Comparison of ENCODE assay signal across 26 cellular contexts in genomic region chr11:123601136-123601535, GRCh38. TPM values are rescaled to one million over a fixed set of nuclear protein-coding genes. Genes with fewer than 3 reads are reported as not detected.
DNase-seq lines count a peak whose midpoint lies in the region; ATAC-seq, FAIRE-seq and TF ChIP-seq lines count a peak whose summit lies in the region.
"Had no signal": no experiment of that assay in that cellular context is flagged by ENCODE, and none has a peak within 500 bp of the region (broad histone marks: within the 10 kb centered on the region; RNA-seq: fewer than 3 reads in every experiment).

No MANE protein-coding gene starts in this region.

- H3K4me3 Mint-ChIP-seq in activated T-helper 1 cell treated with anti-CD3 and anti-CD28 coated beads, Interleukin-12 subunit alpha, Interleukin-12 subunit beta, Interleukin-2, Interleukin-4 antibody, amounts not matched to agents 30 ng/mL and 10 ng/mL and 1 ng/mL, durations not matched to agents 14 hours and 24 hours and 36 hours, result no peak overlapping the region
- no peak overlapping the region for H3K4me3 Mint-ChIP-seq in stimulated activated effector memory CD8-positive, alpha-beta T cell treated with anti-CD3 and anti-CD28 coated beads, Interleukin-12 subunit alpha, Interleukin-12 subunit beta, amount 100 ng/mL, for 72 hours
- H3K4me3 Mint-ChIP-seq: activated naive CD4-positive, alpha-beta T cell treated with anti-CD3 and anti-CD28 coated beads, Interleukin-2, amount 10 ng/mL, durations not matched to agents 7 days and 5 days; central memory CD8-positive, alpha-beta T cell had no signal

- peaks cover 9% of the 10 kb centered on the region for H3K4me1 Mint-ChIP-seq in activated T-helper 1 cell treated with anti-CD3 and anti-CD28 coated beads, Interleukin-12 subunit alpha, Interleukin-12 subunit beta, Interleukin-2, Interleukin-4 antibody, amounts not matched to agents 30 ng/mL and 10 ng/mL and 1 ng/mL, durations not matched to agents 14 hours and 24 hours and 36 hours (ENCODE audit: low read depth)
- H3K4me1 Mint-ChIP-seq in stimulated activated effector memory CD8-positive, alpha-beta T cell treated with anti-CD3 and anti-CD28 coated beads, Interleukin-12 subunit alpha, Interleukin-12 subunit beta, amount 100 ng/mL, for 72 hours, result no peaks in the 10 kb centered on the region
- H3K4me1 Mint-ChIP-seq: activated naive CD4-positive, alpha-beta T cell treated with anti-CD3 and anti-CD28 coated beads, Interleukin-2, amount 10 ng/mL, durations not matched to agents 7 days and 5 days; central memory CD8-positive, alpha-beta T cell had no signal

- no peak for TF ChIP-seq RAD21 in A549 (conservative IDR thresholded peaks at IDR 0.05 in 1 of 2, IDR thresholded peaks at IDR 0.05 in 1 of 2)

- no peak overlapping the region for H3K4me3 ChIP-seq in A549
- H3K4me3 ChIP-seq in fibroblast of pulmonary artery (replicated peaks; ENCODE audit: low read depth, low read length), result no peak overlapping the region
- H3K4me3 ChIP-seq: HAP-1, psoas muscle had no signal

- CTCF ChIA-PET in A549 (lab: Yijun Ruan, JAX), result interaction anchor here (2.0 kb wide), 1 partner anchor 20 kb away, joined by 6 read pairs; no protein-coding TSS in a partner anchor

- ATAC-seq in A549 (no peak), HG03196 (IDR thresholded peaks at IDR 0.05; ENCODE audit: unreplicated experiment) (no peak)
- ATAC-seq in stimulated activated effector memory CD8-positive, alpha-beta T cell treated with anti-CD3 and anti-CD28 coated beads, Interleukin-12 subunit alpha, Interleukin-12 subunit beta, amount 100 ng/mL, for 72 hours, result no peak
- ATAC-seq: left cardiac atrium, psoas muscle had no signal

- no peak for TF ChIP-seq CTCF in A549 (IDR thresholded peaks at IDR 0.05)
- no peak for TF ChIP-seq CTCF in fibroblast of pulmonary artery (IDR thresholded peaks at IDR 0.05; ENCODE audit: low read length, missing control alignments)

- no peaks in the 10 kb centered on the region for H3K9me3 ChIP-seq in A549
- H3K9me3 ChIP-seq: HAP-1, neutrophil, psoas muscle had no signal

- no peak for TF ChIP-seq POLR2A in A549 (IDR thresholded peaks at IDR 0.05; ENCODE audit: low read length)
- TF ChIP-seq POLR2A in H54 (IDR thresholded peaks at IDR 0.05; ENCODE audit: low read depth, low read length), result no peak

- peaks cover 13% of the 10 kb centered on the region for H3K4me1 ChIP-seq in A549
- H3K4me1 ChIP-seq: HAP-1, psoas muscle had no signal

- 82% methylated on average over 4 of the region's 4 CpGs for WGBS in A549 (ENCODE audit: missing lambda C conversion rate)

- 0 out of 6 replicates have a peak overlapping the region, but pooled peaks of 1 of the 2 experiments have one; percentile 3 for H3K27ac ChIP-seq in A549
- H3K27ac ChIP-seq: C4-2B, KMS-11, neutrophil, psoas muscle had no signal

- POLR2A ChIA-PET in A549 (lab: Yijun Ruan, JAX), result no interaction called here

- no peaks in the 10 kb centered on the region for H3K27me3 Mint-ChIP-seq in activated T-helper 1 cell treated with anti-CD3 and anti-CD28 coated beads, Interleukin-12 subunit alpha, Interleukin-12 subunit beta, Interleukin-2, Interleukin-4 antibody, amounts not matched to agents 30 ng/mL and 10 ng/mL and 1 ng/mL, durations not matched to agents 14 hours and 24 hours and 36 hours (ENCODE audit: insufficient read depth)
- H3K27me3 Mint-ChIP-seq: activated naive CD4-positive, alpha-beta T cell treated with anti-CD3 and anti-CD28 coated beads, Interleukin-2, amount 10 ng/mL, durations not matched to agents 7 days and 5 days; central memory CD8-positive, alpha-beta T cell had no signal

- H3K9me3 Mint-ChIP-seq in activated T-helper 1 cell treated with anti-CD3 and anti-CD28 coated beads, Interleukin-12 subunit alpha, Interleukin-12 subunit beta, Interleukin-2, Interleukin-4 antibody, amounts not matched to agents 30 ng/mL and 10 ng/mL and 1 ng/mL, durations not matched to agents 14 hours and 24 hours and 36 hours, result no peaks in the 10 kb centered on the region
- H3K9me3 Mint-ChIP-seq in stimulated activated effector memory CD8-positive, alpha-beta T cell treated with anti-CD3 and anti-CD28 coated beads, Interleukin-12 subunit alpha, Interleukin-12 subunit beta, amount 100 ng/mL, for 72 hours, result no peaks in the 10 kb centered on the region
- H3K9me3 Mint-ChIP-seq: activated naive CD4-positive, alpha-beta T cell treated with anti-CD3 and anti-CD28 coated beads, Interleukin-2, amount 10 ng/mL, durations not matched to agents 7 days and 5 days; central memory CD8-positive, alpha-beta T cell had no signal

- FAIRE-seq in A549 (lab: Jason Lieb, UNC) (no peak), H54 (lab: Jason Lieb, UNC) (no peak)
- FAIRE-seq: D721Med had no signal

- H3K36me3 Mint-ChIP-seq in activated T-helper 1 cell treated with anti-CD3 and anti-CD28 coated beads, Interleukin-12 subunit alpha, Interleukin-12 subunit beta, Interleukin-2, Interleukin-4 antibody, amounts not matched to agents 30 ng/mL and 10 ng/mL and 1 ng/mL, durations not matched to agents 14 hours and 24 hours and 36 hours (ENCODE audit: low read depth), result peaks cover 66% of the 10 kb centered on the region
- H3K36me3 Mint-ChIP-seq in stimulated activated effector memory CD8-positive, alpha-beta T cell treated with anti-CD3 and anti-CD28 coated beads, Interleukin-12 subunit alpha, Interleukin-12 subunit beta, amount 100 ng/mL, for 72 hours, result peaks cover 43% of the 10 kb centered on the region

- intact Hi-C loops in activated T-helper 1 cell treated with anti-CD3 and anti-CD28 coated beads, Interleukin-12 subunit alpha, Interleukin-12 subunit beta, Interleukin-2, Interleukin-4 antibody, amounts not matched to agents 30 ng/mL and 10 ng/mL and 1 ng/mL, durations not matched to agents 14 hours and 24 hours and 36 hours (cut with micrococcal nuclease), result no loop called here

- DNase-seq in A549 (ENCODE audit: low read depth in 1 of 2, low spot score in 1 of 2) (no peak), GM04503 (ENCODE audit: low read depth) (peak; percentile 65), fibroblast of pulmonary artery (ENCODE audit: low read depth) (peak; percentile 72), H54 (ENCODE audit: insufficient read length, low spot score) (no peak), GDM1 (lab: John Stamatoyannopoulos, UW) (no peak)
- DNase-seq in activated T-helper 1 cell treated with anti-CD3 and anti-CD28 coated beads, Interleukin-12 subunit alpha, Interleukin-12 subunit beta, Interleukin-2, Interleukin-4 antibody, amounts not matched to agents 30 ng/mL and 10 ng/mL and 1 ng/mL, durations not matched to agents 14 hours and 24 hours and 36 hours (ENCODE audit: low spot score), result no peak
- no peak for DNase-seq in stimulated activated effector memory CD8-positive, alpha-beta T cell treated with anti-CD3 and anti-CD28 coated beads, Interleukin-12 subunit alpha, Interleukin-12 subunit beta, amount 100 ng/mL, for 72 hours (ENCODE audit: low spot score in 2 of 2)
- DNase-seq: 8988T; activated CD4-positive, CD25-positive, alpha-beta regulatory T cell treated with anti-CD3 and anti-CD28 coated beads, Interleukin-2, amount 50 U/mL, for 72 hours; activated naive CD4-positive, alpha-beta T cell treated with anti-CD3 and anti-CD28 coated beads, Interleukin-2, amount 10 ng/mL, durations not matched to agents 7 days and 5 days; activated T-cell treated with anti-CD3 and anti-CD28 coated beads, Interleukin-2, amount 50 U/mL, for 1 hour; anterior cingulate cortex; left cardiac atrium; NCI-H187 treated with DMSO at 0.1 percent for 48 hours; NCI-H69; psoas muscle; stimulated activated CD4-positive, alpha-beta T cell treated with anti-CD3 and anti-CD28 coated beads, Interleukin-4, amount 100 ng/mL, for 1 hour; stimulated activated naive CD4-positive, alpha-beta T cell treated with Interleukin-2 at 50 U/mL for 16 hours had no signal

- H3K27ac Mint-ChIP-seq in activated T-helper 1 cell treated with anti-CD3 and anti-CD28 coated beads, Interleukin-12 subunit alpha, Interleukin-12 subunit beta, Interleukin-2, Interleukin-4 antibody, amounts not matched to agents 30 ng/mL and 10 ng/mL and 1 ng/mL, durations not matched to agents 14 hours and 24 hours and 36 hours, result peak overlapping the region; percentile 8
- no peak overlapping the region for H3K27ac Mint-ChIP-seq in stimulated activated effector memory CD8-positive, alpha-beta T cell treated with anti-CD3 and anti-CD28 coated beads, Interleukin-12 subunit alpha, Interleukin-12 subunit beta, amount 100 ng/mL, for 72 hours
- H3K27ac Mint-ChIP-seq: activated naive CD4-positive, alpha-beta T cell treated with anti-CD3 and anti-CD28 coated beads, Interleukin-2, amount 10 ng/mL, durations not matched to agents 7 days and 5 days had no signal

- H3K4me2 ChIP-seq in A549, result no peak overlapping the region
- H3K4me2 ChIP-seq: KMS-11 had no signal

- no peak for TF ChIP-seq EP300 in A549 (IDR thresholded peaks at IDR 0.05)

TF ChIP-seq in A549, 52 proteins besides CTCF, POLR2A, EP300 and RAD21:
- TF ChIP-seq CEBPB (IDR thresholded peaks at IDR 0.05) (peak; percentile 20 to 28; a peak in 2 of 4 replicates), MAFK (IDR thresholded peaks at IDR 0.05; ENCODE audit: partially characterized antibody) (no peak)

RNA-seq across cellular contexts. Expression of gene SCN3B, which starts 53.3 kb away (rescaled TPM):
- 0.37 and 0.40 TPM in 2 replicates for polyA plus RNA-seq in A549 (2011; rRNA removed)
- 0.07 and 0.10 TPM in 2 replicates for polyA plus RNA-seq in A549 (2012; cell fraction: cytosol; rRNA removed)
- polyA plus RNA-seq in A549 (2012; cell fraction: nucleus; rRNA removed), result 0.12 and 0.20 TPM in 2 replicates
- polyA plus RNA-seq in A549 (2017; fragmentation: RNase III; extraction: RNeasy Plus Mini Kit Qiagen cat#74134 plus additional on column Dnase treatment), result 0.17 to 0.25 TPM (median 0.18 TPM) in 3 replicates
- 0.15 and 0.25 TPM in 2 replicates for polyA minus RNA-seq in A549 (2011; rRNA and poly(A)+ RNA removed)
- total RNA-seq in activated T-helper 1 cell treated with anti-CD3 and anti-CD28 coated beads, Interleukin-12 subunit alpha, Interleukin-12 subunit beta, Interleukin-2, Interleukin-4 antibody, amounts not matched to agents 30 ng/mL and 10 ng/mL and 1 ng/mL, durations not matched to agents 14 hours and 24 hours and 36 hours, result not detected in 2 replicates
- total RNA-seq: HT-29 had no signal

Comparison
In these comparisons a context has a peak if more than half of its experiments do, and no peak if none do; other contexts are left out.
1. DNase-seq: peak in GM04503 (single experiment) and fibroblast of pulmonary artery (single experiment); none in A549 (0 of 2), activated T-helper 1 cell treated with anti-CD3 and anti-CD28 coated beads, Interleukin-12 subunit alpha, Interleukin-12 subunit beta, Interleukin-2, Interleukin-4 antibody, amounts not matched to agents 30 ng/mL and 10 ng/mL and 1 ng/mL, durations not matched to agents 14 hours and 24 hours and 36 hours (single experiment), H54 (single experiment), GDM1 (single experiment) and stimulated activated effector memory CD8-positive, alpha-beta T cell treated with anti-CD3 and anti-CD28 coated beads, Interleukin-12 subunit alpha, Interleukin-12 subunit beta, amount 100 ng/mL, for 72 hours (0 of 2).